10 cellular contexts compared by ENCODE assay signal in the genomic region with DNA sequence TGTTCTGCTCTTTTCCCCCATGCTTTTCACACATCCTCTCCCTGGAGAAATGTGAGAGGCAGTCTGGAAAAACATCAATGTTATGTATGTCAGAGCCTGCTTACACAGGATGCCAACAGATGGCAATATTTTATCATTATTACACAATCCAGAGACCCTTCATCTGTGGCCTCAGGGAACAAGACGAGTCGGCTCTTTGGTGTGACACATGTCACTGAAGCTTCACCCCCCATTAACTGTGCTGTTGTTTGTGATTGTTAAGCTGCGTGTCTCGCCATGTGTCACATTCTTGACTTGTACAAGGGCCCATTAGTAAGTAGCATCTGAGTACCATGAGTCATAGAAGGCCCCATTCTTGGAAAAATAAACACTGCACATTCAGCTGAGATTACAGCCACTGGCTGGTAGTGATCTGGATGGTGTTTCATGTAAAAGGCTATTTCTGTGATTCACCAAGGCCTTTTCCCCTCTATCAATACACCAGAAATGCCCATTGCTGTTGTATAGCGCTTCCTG.
DNase-seq lines count a peak whose midpoint lies in the region; ATAC-seq and TF ChIP-seq lines count a peak whose summit lies in the region.
"Had no signal": no experiment of that assay in that cellular context is flagged by ENCODE, and none has a peak within 500 bp of the region (broad histone marks: within the 10 kb centered on the region; RNA-seq: fewer than 3 reads in every experiment).

No MANE protein-coding gene starts in this region.

- H3K9me3 ChIP-seq in OCI-LY7 (ENCODE audit: low read length) (no peaks in the 10 kb centered on the region; the same call in 1 of the 2 replicates), adrenal gland (replicated peaks in 1 of 3) (no peaks in the 10 kb centered on the region)

- WGBS in adrenal gland, 4 donors: 44 to 54% (median 47%) methylated on average over 5 of the region's 5 CpGs

- H3K27ac Mint-ChIP-seq in activated T-helper 2 cell treated with anti-CD3 and anti-CD28 coated beads, Interferon-gamma antibody, Interleukin-2, Interleukin-4, amounts not matched to agents 10 μg/mL and 5 μg/mL and 100 μg/mL, durations not matched to agents 14 hours and 24 hours and 36 hours: no peak overlapping the region
- H3K27ac Mint-ChIP-seq: memory B cell had no signal

- H2AFZ ChIP-seq in OCI-LY7 (ENCODE audit: low read length): peak overlapping the region; percentile 65

- no peaks in the 10 kb centered on the region for H4K20me1 ChIP-seq in OCI-LY7 (ENCODE audit: insufficient read depth, low read length)

- no peak for TF ChIP-seq POLR2A in adrenal gland (IDR thresholded peaks at IDR 0.05)

- DNase-seq in ACHN (peak; percentile 64), HS-5 (ENCODE audit: low read depth) (peak; percentile 96), OCI-LY7 (ENCODE audit: low spot score) (no peak), foreskin keratinocyte (peak; percentile 96 to 97), NOMO-1 (lab: John Stamatoyannopoulos, UW; ENCODE audit: unreplicated experiment in 2 of 2) (no peak), adrenal gland (no peak)
- no peak for DNase-seq in activated CD4-positive, alpha-beta T cell treated with anti-CD3 and anti-CD28 coated beads, Interleukin-2, amount 50 U/mL, for 48 hours
- no peak for DNase-seq in activated T-helper 2 cell treated with anti-CD3 and anti-CD28 coated beads, Interferon-gamma antibody, Interleukin-2, Interleukin-4, amounts not matched to agents 10 μg/mL and 5 μg/mL and 100 μg/mL, durations not matched to agents 14 hours and 24 hours and 36 hours (ENCODE audit: low spot score)

- TF ChIP-seq CTCF in OCI-LY7 (conservative IDR thresholded peaks at IDR 0.05; ENCODE audit: low read length) (peak; percentile 50), foreskin keratinocyte (conservative IDR thresholded peaks at IDR 0.05) (peak; percentile 53), adrenal gland (IDR thresholded peaks at IDR 0.05) (no peak)

- no peak overlapping the region for H3K4me2 ChIP-seq in OCI-LY7 (ENCODE audit: low read length)

- no peaks in the 10 kb centered on the region for H3K79me2 ChIP-seq in OCI-LY7 (ENCODE audit: insufficient read depth, low read depth, low read length)

- H3K4me1 ChIP-seq in OCI-LY7 (ENCODE audit: insufficient read depth, low read length, poor library complexity, severe bottlenecking): peaks cover 8% of the 10 kb centered on the region
- H3K4me1 ChIP-seq in foreskin keratinocyte: peaks cover 38% of the 10 kb centered on the region
- H3K4me1 ChIP-seq in adrenal gland (replicated peaks in 1 of 2): no peaks in the 10 kb centered on the region

- intact Hi-C loops in OCI-LY7 (cut with micrococcal nuclease; ENCODE audit: unreplicated experiment): no loop called here
- intact Hi-C loops in adrenal gland (cut with DNase I): no loop called here
- intact Hi-C loops in activated T-helper 2 cell treated with anti-CD3 and anti-CD28 coated beads, Interferon-gamma antibody, Interleukin-2, Interleukin-4, amounts not matched to agents 10 μg/mL and 5 μg/mL and 100 μg/mL, durations not matched to agents 14 hours and 24 hours and 36 hours (cut with micrococcal nuclease): no loop called here

- H3K4me3 Mint-ChIP-seq in activated T-helper 2 cell treated with anti-CD3 and anti-CD28 coated beads, Interferon-gamma antibody, Interleukin-2, Interleukin-4, amounts not matched to agents 10 μg/mL and 5 μg/mL and 100 μg/mL, durations not matched to agents 14 hours and 24 hours and 36 hours (ENCODE audit: low read depth): no peak overlapping the region
- H3K4me3 Mint-ChIP-seq: memory B cell had no signal

- no peaks in the 10 kb centered on the region for H3K36me3 Mint-ChIP-seq in activated T-helper 2 cell treated with anti-CD3 and anti-CD28 coated beads, Interferon-gamma antibody, Interleukin-2, Interleukin-4, amounts not matched to agents 10 μg/mL and 5 μg/mL and 100 μg/mL, durations not matched to agents 14 hours and 24 hours and 36 hours (ENCODE audit: low read depth)
- H3K36me3 Mint-ChIP-seq: memory B cell had no signal

- H3K27me3 ChIP-seq in foreskin keratinocyte (no peaks in the 10 kb centered on the region), adrenal gland (peaks cover 5% of the 10 kb centered on the region)

- BruUV-seq in OCI-LY7 (replicated peaks; lab: Mats Ljungman, UMichigan): no TSS peak

- CTCF ChIA-PET in OCI-LY7 (lab: Charles Lee; ENCODE audit: unreplicated experiment): no interaction called here

- H3K9me2 ChIP-seq in OCI-LY7 (ENCODE audit: insufficient read depth, low read length): no peaks in the 10 kb centered on the region

- peak; percentile 85 for ATAC-seq in foreskin keratinocyte

- no peak overlapping the region for H3K27ac ChIP-seq in OCI-LY7 (ENCODE audit: low read depth, low read length, poor library complexity, severe bottlenecking)
- H3K27ac ChIP-seq in foreskin keratinocyte: peak overlapping the region; percentile 91
- H3K27ac ChIP-seq in adrenal gland: no peak overlapping the region
- H3K27ac ChIP-seq: SK-N-MC had no signal

- H3K27me3 Mint-ChIP-seq in activated T-helper 2 cell treated with anti-CD3 and anti-CD28 coated beads, Interferon-gamma antibody, Interleukin-2, Interleukin-4, amounts not matched to agents 10 μg/mL and 5 μg/mL and 100 μg/mL, durations not matched to agents 14 hours and 24 hours and 36 hours (ENCODE audit: low read depth): no peaks in the 10 kb centered on the region
- H3K27me3 Mint-ChIP-seq: memory B cell had no signal

- POLR2A ChIA-PET in OCI-LY7 (lab: Charles Lee): interaction anchor here (0.9 kb wide), 1 partner anchor 14 kb away, joined by 3 read pairs; no protein-coding TSS in a partner anchor

- no peaks in the 10 kb centered on the region for H3K4me1 Mint-ChIP-seq in activated T-helper 2 cell treated with anti-CD3 and anti-CD28 coated beads, Interferon-gamma antibody, Interleukin-2, Interleukin-4, amounts not matched to agents 10 μg/mL and 5 μg/mL and 100 μg/mL, durations not matched to agents 14 hours and 24 hours and 36 hours (ENCODE audit: low read depth)
- H3K4me1 Mint-ChIP-seq: memory B cell had no signal

- peaks cover 28% of the 10 kb centered on the region for H3K9me3 Mint-ChIP-seq in activated T-helper 2 cell treated with anti-CD3 and anti-CD28 coated beads, Interferon-gamma antibody, Interleukin-2, Interleukin-4, amounts not matched to agents 10 μg/mL and 5 μg/mL and 100 μg/mL, durations not matched to agents 14 hours and 24 hours and 36 hours

- H3K4me3 ChIP-seq in OCI-LY7 (ENCODE audit: low read depth, low read length, poor library complexity, severe bottlenecking) (no peak overlapping the region), adrenal gland (no peak overlapping the region)
- H3K4me3 ChIP-seq: SK-N-MC had no signal

- no peaks in the 10 kb centered on the region for H3K36me3 ChIP-seq in OCI-LY7 (ENCODE audit: insufficient read depth, low read length)
- H3K36me3 ChIP-seq in adrenal gland (replicated peaks in 1 of 2): no peaks in the 10 kb centered on the region

- in situ Hi-C loops in ACHN (cut with HindIII; ENCODE audit: low pct_ligation_motif_present, low pct_unique_long_range_greater_than_20kb, low sequenced_read_pairs): no loop called here

Comparison
In these comparisons a context has a peak if more than half of its experiments do, and no peak if none do; other contexts are left out.
1. DNase-seq: peak in ACHN (single experiment), HS-5 (single experiment) and foreskin keratinocyte (2 of 2); none in OCI-LY7 (single experiment), NOMO-1 (0 of 2), activated CD4-positive, alpha-beta T cell treated with anti-CD3 and anti-CD28 coated beads, Interleukin-2, amount 50 U/mL, for 48 hours (0 of 2), adrenal gland (0 of 7) and activated T-helper 2 cell treated with anti-CD3 and anti-CD28 coated beads, Interferon-gamma antibody, Interleukin-2, Interleukin-4, amounts not matched to agents 10 μg/mL and 5 μg/mL and 100 μg/mL, durations not matched to agents 14 hours and 24 hours and 36 hours (single experiment).
2. CTCF ChIP-seq: peak in OCI-LY7 (single experiment) and foreskin keratinocyte (single experiment); none in adrenal gland (0 of 6).